ENCODE assay signal across 26 cellular contexts in genomic region chr7:151827620-151828019, GRCh38.
"Had no signal": no experiment of that assay in that cellular context is flagged by ENCODE, and none has a peak within 500 bp of the region (broad histone marks: within the 10 kb centered on the region; RNA-seq: fewer than 3 reads in every experiment).

No MANE protein-coding gene starts in this region.

- H3K9me3 Mint-ChIP-seq: endodermal cell; naive B cell; nephron; stimulated activated memory B cell treated with anti-CD40 and anti-IgM and Interleukin-4, amounts not matched to agents 10 μg/mL and 1 μg/mL and 100 μg/mL, for 72 hours; stimulated activated naive CD8-positive, alpha-beta T cell treated with anti-CD3 and anti-CD28 coated beads, Interleukin-15, amount 100 ng/mL, for 72 hours had no signal

- H3K27me3 ChIP-seq: colonic mucosa, heart right ventricle, left lung, pancreas, spleen, testis, tibial nerve had no signal

- H3K36me3 ChIP-seq: colonic mucosa, heart right ventricle, left lung, lower lobe of right lung, pancreas had no signal

- H3K9me3 ChIP-seq: colonic mucosa, heart right ventricle, left lung, lower lobe of right lung, pancreas, psoas muscle, spleen, testis, tibial nerve had no signal

- H3K36me3 Mint-ChIP-seq: naive B cell; stimulated activated memory B cell treated with anti-CD40 and anti-IgM and Interleukin-4, amounts not matched to agents 10 μg/mL and 1 μg/mL and 100 μg/mL, for 72 hours had no signal

- DNase-seq: cerebellar nuclear complex; colonic mucosa; effector CD4-positive, alpha-beta T cell; endodermal cell; erythroblast; foreskin keratinocyte; heart right ventricle; hypothalamus; islet precursor cell; lower lobe of right lung; mesendoderm; naive B cell; occipital lobe; pancreas; retina; spleen; stimulated activated CD4-positive, alpha-beta T cell treated with anti-CD3 and anti-CD28 coated beads, Interleukin-15, amount 100 ng/mL, for 24 hours; stimulated activated CD4-positive, alpha-beta T cell treated with anti-CD3 and anti-CD28 coated beads, Interleukin-1b, Interleukin-23, amount 100 ng/mL, for 48 hours; stimulated activated CD4-positive, alpha-beta T cell treated with anti-CD3 and anti-CD28 coated beads, Interleukin-4, amount 100 ng/mL, for 24 hours; stimulated activated naive CD8-positive, alpha-beta T cell treated with anti-CD3 and anti-CD28 coated beads, Interleukin-15, amount 100 ng/mL, for 72 hours; testis had no signal

- H3K4me1 ChIP-seq: colonic mucosa, foreskin keratinocyte had no signal

- H3K27me3 Mint-ChIP-seq: naive B cell; stimulated activated memory B cell treated with anti-CD40 and anti-IgM and Interleukin-4, amounts not matched to agents 10 μg/mL and 1 μg/mL and 100 μg/mL, for 72 hours; stimulated activated naive CD8-positive, alpha-beta T cell treated with anti-CD3 and anti-CD28 coated beads, Interleukin-15, amount 100 ng/mL, for 72 hours had no signal

- H3K4me3 ChIP-seq: colonic mucosa, heart right ventricle, left lung, lower lobe of right lung, pancreas, psoas muscle, spleen, testis, tibial nerve had no signal

- H3K27ac Mint-ChIP-seq: endodermal cell; nephron; stimulated activated memory B cell treated with anti-CD40 and anti-IgM and Interleukin-4, amounts not matched to agents 10 μg/mL and 1 μg/mL and 100 μg/mL, for 72 hours; stimulated activated naive CD8-positive, alpha-beta T cell treated with anti-CD3 and anti-CD28 coated beads, Interleukin-15, amount 100 ng/mL, for 72 hours had no signal

- H3K27ac ChIP-seq: colonic mucosa, foreskin keratinocyte, heart right ventricle, left lung, lower lobe of right lung, pancreas, psoas muscle, spleen, testis, tibial nerve had no signal

- H3K4me3 Mint-ChIP-seq: endodermal cell; stimulated activated memory B cell treated with anti-CD40 and anti-IgM and Interleukin-4, amounts not matched to agents 10 μg/mL and 1 μg/mL and 100 μg/mL, for 72 hours; stimulated activated naive CD8-positive, alpha-beta T cell treated with anti-CD3 and anti-CD28 coated beads, Interleukin-15, amount 100 ng/mL, for 72 hours had no signal
